In the genomic region with DNA sequence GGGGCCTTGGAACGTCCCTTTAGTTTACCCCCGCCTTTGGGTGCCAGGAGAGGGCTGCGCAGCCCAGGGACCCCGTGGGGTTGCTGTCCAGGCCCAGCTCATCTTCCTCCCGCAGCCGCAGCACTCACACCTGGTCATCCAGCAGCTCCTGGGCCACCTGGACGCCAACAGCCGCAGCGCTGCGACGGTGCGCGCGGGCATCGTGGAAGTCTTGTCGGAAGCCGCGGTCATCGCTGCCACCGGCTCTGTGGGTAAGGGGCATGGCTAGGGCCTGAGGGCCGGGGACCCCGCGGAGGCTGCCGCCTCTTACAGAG, we compare ENCODE assay signal across 11 cellular contexts. TPM values are rescaled to one million over a fixed set of nuclear protein-coding genes. Genes with fewer than 3 reads are reported as not detected.
DNase-seq lines count a peak whose midpoint lies in the region; ATAC-seq and TF ChIP-seq lines count a peak whose summit lies in the region.
"Had no signal": no experiment of that assay in that cellular context is flagged by ENCODE, and none has a peak within 500 bp of the region (broad histone marks: within the 10 kb centered on the region; RNA-seq: fewer than 3 reads in every experiment).

No MANE protein-coding gene starts in this region.

- peaks cover 11% of the 10 kb centered on the region for H3K4me1 Mint-ChIP-seq in activated naive CD4-positive, alpha-beta T cell treated with anti-CD3 and anti-CD28 coated beads, Interleukin-2, amount 10 ng/mL, durations not matched to agents 7 days and 5 days
- H3K4me1 Mint-ChIP-seq in activated T-helper 17 cell treated with anti-CD3 and anti-CD28 coated beads, Interleukin-2, amount 50 U/mL, for 72 hours: peaks cover 4% of the 10 kb centered on the region
- peaks cover 14% of the 10 kb centered on the region for H3K4me1 Mint-ChIP-seq in memory B cell

- no peak overlapping the region for H3K27ac ChIP-seq in suprapubic skin
- H3K27ac ChIP-seq: cardiac muscle cell had no signal

- H3K9me3 Mint-ChIP-seq in activated naive CD4-positive, alpha-beta T cell treated with anti-CD3 and anti-CD28 coated beads, Interleukin-2, amount 10 ng/mL, durations not matched to agents 7 days and 5 days: no peaks in the 10 kb centered on the region
- no peaks in the 10 kb centered on the region for H3K9me3 Mint-ChIP-seq in activated T-helper 17 cell treated with anti-CD3 and anti-CD28 coated beads, Interleukin-2, amount 50 U/mL, for 72 hours
- H3K9me3 Mint-ChIP-seq in memory B cell: no peaks in the 10 kb centered on the region

- no peak for TF ChIP-seq CTCF in suprapubic skin (IDR thresholded peaks at IDR 0.05)

- CTCF ChIA-PET in activated naive CD4-positive, alpha-beta T cell treated with anti-CD3 and anti-CD28 coated beads, Interleukin-2, amount 10 ng/mL, durations not matched to agents 7 days and 5 days (lab: Charles Lee): interaction anchor here (3.0 to 9.0 kb wide), 2 partner anchors 156 to 721 kb away, joined by 19 to 161 read pairs; no protein-coding TSS in a partner anchor

- H3K9me3 ChIP-seq in suprapubic skin: no peaks in the 10 kb centered on the region

- ATAC-seq in activated T-helper 17 cell treated with anti-CD3 and anti-CD28 coated beads, Interleukin-2, amount 50 U/mL, for 72 hours (replicated peaks): peak; percentile 6
- no peak for ATAC-seq in memory B cell (ENCODE audit: low read depth)

- H3K4me1 ChIP-seq in suprapubic skin: peaks cover 17% of the 10 kb centered on the region

- no peaks in the 10 kb centered on the region for H3K36me3 ChIP-seq in suprapubic skin
- H3K36me3 ChIP-seq: cardiac muscle cell had no signal

- peak overlapping the region; percentile 10 for H3K4me3 Mint-ChIP-seq in activated naive CD4-positive, alpha-beta T cell treated with anti-CD3 and anti-CD28 coated beads, Interleukin-2, amount 10 ng/mL, durations not matched to agents 7 days and 5 days
- peak overlapping the region; percentile 52 for H3K4me3 Mint-ChIP-seq in activated T-helper 17 cell treated with anti-CD3 and anti-CD28 coated beads, Interleukin-2, amount 50 U/mL, for 72 hours
- H3K4me3 Mint-ChIP-seq in memory B cell: peak overlapping the region; percentile 63

- no peak overlapping the region for H3K27ac Mint-ChIP-seq in activated naive CD4-positive, alpha-beta T cell treated with anti-CD3 and anti-CD28 coated beads, Interleukin-2, amount 10 ng/mL, durations not matched to agents 7 days and 5 days
- H3K27ac Mint-ChIP-seq in activated T-helper 17 cell treated with anti-CD3 and anti-CD28 coated beads, Interleukin-2, amount 50 U/mL, for 72 hours: no peak overlapping the region
- no peak overlapping the region for H3K27ac Mint-ChIP-seq in memory B cell

- 72% methylated on average over 23 of the region's 24 CpGs for WGBS in suprapubic skin

- H3K27me3 ChIP-seq in suprapubic skin: peaks cover 10% of the 10 kb centered on the region

- H3K27me3 Mint-ChIP-seq in activated naive CD4-positive, alpha-beta T cell treated with anti-CD3 and anti-CD28 coated beads, Interleukin-2, amount 10 ng/mL, durations not matched to agents 7 days and 5 days: peaks cover 78% of the 10 kb centered on the region
- peaks cover 48% of the 10 kb centered on the region for H3K27me3 Mint-ChIP-seq in activated T-helper 17 cell treated with anti-CD3 and anti-CD28 coated beads, Interleukin-2, amount 50 U/mL, for 72 hours
- peaks cover 34% of the 10 kb centered on the region for H3K27me3 Mint-ChIP-seq in memory B cell

- no peak for DNase-seq in activated naive CD4-positive, alpha-beta T cell treated with anti-CD3 and anti-CD28 coated beads, Interleukin-2, amount 10 ng/mL, durations not matched to agents 7 days and 5 days
- DNase-seq in activated naive CD4-positive, alpha-beta T cell treated with anti-CD3 and anti-CD28 coated beads, Interleukin-2, amount 50 U/mL, for 16 hours: no peak
- DNase-seq in memory B cell (ENCODE audit: low spot score in 2 of 2) (no peak), suprapubic skin (ENCODE audit: low spot score in 2 of 2) (no peak), COLO829 (ENCODE audit: low spot score) (no peak), OCI-M2 (lab: John Stamatoyannopoulos, UW; ENCODE audit: unreplicated experiment) (no peak), globus pallidus (ENCODE audit: low spot score) (no peak)
- DNase-seq: NCI-H1105 treated with DMSO at 0.1 percent for 48 hours, NCI-H69 had no signal

- no peak for TF ChIP-seq EP300 in suprapubic skin (IDR thresholded peaks at IDR 0.05)

- TF ChIP-seq POLR2A in suprapubic skin (IDR thresholded peaks at IDR 0.05): no peak

- H3K36me3 Mint-ChIP-seq in activated naive CD4-positive, alpha-beta T cell treated with anti-CD3 and anti-CD28 coated beads, Interleukin-2, amount 10 ng/mL, durations not matched to agents 7 days and 5 days: no peaks in the 10 kb centered on the region
- no peaks in the 10 kb centered on the region for H3K36me3 Mint-ChIP-seq in activated T-helper 17 cell treated with anti-CD3 and anti-CD28 coated beads, Interleukin-2, amount 50 U/mL, for 72 hours (ENCODE audit: low read depth)
- peaks cover 1% of the 10 kb centered on the region for H3K36me3 Mint-ChIP-seq in memory B cell

- peak overlapping the region; percentile 43 for H3K4me3 ChIP-seq in suprapubic skin
- H3K4me3 ChIP-seq: cardiac muscle cell had no signal

RNA-seq across cellular contexts. Expression of gene POMC, which starts 37.2 kb away (rescaled TPM):
- 1 to 10 TPM; 5.2 to 6.1 TPM for total RNA-seq in activated T-helper 17 cell treated with anti-CD3 and anti-CD28 coated beads, Interleukin-2, amount 50 U/mL, for 72 hours
- total RNA-seq in suprapubic skin: 10 to 100 TPM in 1 of 4 donors, 1 to 10 TPM in 3; 2.6 to 11.4 (median 5.9) TPM

Comparison
In these comparisons a context has a peak if more than half of its experiments do, and no peak if none do; other contexts are left out.
1. H3K4me3 Mint-ChIP-seq: peak in every context shown above with its lines; median percentile 63 in memory B cell; 52 in activated T-helper 17 cell treated with anti-CD3 and anti-CD28 coated beads, Interleukin-2, amount 50 U/mL, for 72 hours; 10 in activated naive CD4-positive, alpha-beta T cell treated with anti-CD3 and anti-CD28 coated beads, Interleukin-2, amount 10 ng/mL, durations not matched to agents 7 days and 5 days.